ENCODE assay signal across 8 cellular contexts in the genomic region with DNA sequence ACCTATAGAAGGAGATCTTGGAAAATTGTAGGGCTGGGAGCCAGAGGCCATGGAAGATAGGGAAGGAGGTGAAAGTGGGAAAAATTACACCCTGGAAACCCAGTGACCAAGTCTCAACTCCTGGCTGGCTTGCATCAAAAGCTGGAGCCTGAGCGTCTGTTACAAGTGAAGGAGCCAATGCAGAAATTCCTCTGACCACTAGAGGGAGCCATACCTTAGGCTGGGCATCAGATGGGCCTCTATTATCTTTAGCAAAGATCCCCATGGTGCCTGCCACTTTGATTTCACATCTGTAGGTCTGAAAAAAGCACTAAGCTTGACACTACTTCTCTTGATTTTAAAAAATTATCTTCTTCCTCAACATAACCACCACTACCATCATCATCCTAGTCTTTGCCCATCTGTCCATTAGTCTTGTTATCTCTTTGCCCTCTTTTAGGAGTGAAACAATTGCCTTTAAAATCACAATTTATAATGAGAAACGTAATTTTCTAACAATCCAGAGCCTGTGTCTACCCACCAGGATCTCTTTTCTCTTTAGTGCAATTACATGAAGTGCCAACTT.
DNase-seq lines count a peak whose midpoint lies in the region; ATAC-seq and TF ChIP-seq lines count a peak whose summit lies in the region.

No MANE protein-coding gene starts in this region.

- TF ChIP-seq CTCF in DOHH2 (IDR thresholded peaks at IDR 0.05; ENCODE audit: low read depth, low read length, poor library complexity, severe bottlenecking) (peak; percentile 94), nephron (IDR thresholded peaks at IDR 0.05; ENCODE audit: unreplicated experiment in 3 of 3) (peak; percentile 68 to 79 (median 79)), upper lobe of right lung (IDR thresholded peaks at IDR 0.05) (peak; percentile 92)

- H3K27me3 ChIP-seq in DOHH2 (ENCODE audit: control insufficient read depth, low read length) (no peaks in the 10 kb centered on the region), upper lobe of right lung (no peaks in the 10 kb centered on the region)

- peaks cover 14% of the 10 kb centered on the region for H3K4me1 Mint-ChIP-seq in nephron

- no peak overlapping the region for H3K4me2 ChIP-seq in DOHH2 (ENCODE audit: low read length)

- DNase-seq in HS-27A (ENCODE audit: low read depth) (peak; percentile 22), NCI-H82 (lab: John Stamatoyannopoulos, UW) (peak; percentile 84), fibroblast of gingiva (ENCODE audit: low read depth) (peak; percentile 52), upper lobe of right lung (no peak)
- peak; percentile 30 for DNase-seq in activated CD8-positive, alpha-beta memory T cell treated with anti-CD3 and anti-CD28 coated beads, Interleukin-2, amount 50 U/mL, for 4 hours

- no peaks in the 10 kb centered on the region for H3K27me3 Mint-ChIP-seq in nephron (ENCODE audit: low read depth)

- H3K4me3 ChIP-seq in DOHH2 (ENCODE audit: low read length) (no peak overlapping the region), upper lobe of right lung (no peak overlapping the region)

- intact Hi-C loops in upper lobe of right lung (cut with DNase I) = no loop called here

- H3K36me3 Mint-ChIP-seq in nephron (ENCODE audit: low read depth) = no peaks in the 10 kb centered on the region

- H3K36me3 ChIP-seq in DOHH2 (ENCODE audit: control insufficient read depth, low read length) (no peaks in the 10 kb centered on the region), upper lobe of right lung (no peaks in the 10 kb centered on the region)

- no peaks in the 10 kb centered on the region for H3K79me2 ChIP-seq in DOHH2 (ENCODE audit: control insufficient read depth, low read length)

- H3K4me3 Mint-ChIP-seq in nephron = no peak overlapping the region

- H4K20me1 ChIP-seq in DOHH2 (ENCODE audit: control insufficient read depth, insufficient read depth, low read depth, low read length) = no peaks in the 10 kb centered on the region

- H3K27ac ChIP-seq in DOHH2 (ENCODE audit: low read depth, low read length) = no peak overlapping the region
- peak overlapping the region; percentile 8 for H3K27ac ChIP-seq in upper lobe of right lung

- H3K4me1 ChIP-seq in DOHH2 (ENCODE audit: control insufficient read depth, low read length) (no peaks in the 10 kb centered on the region), upper lobe of right lung (peaks cover 10% of the 10 kb centered on the region)

- H3K9me3 ChIP-seq in DOHH2 (ENCODE audit: control insufficient read depth, insufficient read depth, low read length) (no peaks in the 10 kb centered on the region), upper lobe of right lung (no peaks in the 10 kb centered on the region)

- ATAC-seq in GM21423 (IDR thresholded peaks at IDR 0.05; ENCODE audit: unreplicated experiment) = peak; percentile 91
- peak; percentile 76 for ATAC-seq in upper lobe of right lung

- no peaks in the 10 kb centered on the region for H3F3A ChIP-seq in DOHH2 (ENCODE audit: control insufficient read depth, insufficient read depth)

- H3K9me2 ChIP-seq in DOHH2 (replicated peaks; ENCODE audit: control insufficient read depth, low read length) = no peaks in the 10 kb centered on the region

- peaks cover 3% of the 10 kb centered on the region for H3K9me3 Mint-ChIP-seq in nephron

- H3K27ac Mint-ChIP-seq in nephron = peak overlapping the region; percentile 23 to 85 (median 47)
